1 cellular context compared by ENCODE assay signal in genomic region chr20:8151371-8151770, GRCh38.
TF ChIP-seq lines count a peak whose summit lies in the region.

No MANE protein-coding gene starts in this region.

TF ChIP-seq in H1, 55 proteins besides CTCF, POLR2A, EP300 and RAD21:
- TF ChIP-seq SIRT6 (IDR thresholded peaks at IDR 0.05; ENCODE audit: low read length) = no peak
- TF ChIP-seq RFX5 (IDR thresholded peaks at IDR 0.05; ENCODE audit: borderline replicate concordance, low read depth, low read length) = no peak
